In the genomic region with DNA sequence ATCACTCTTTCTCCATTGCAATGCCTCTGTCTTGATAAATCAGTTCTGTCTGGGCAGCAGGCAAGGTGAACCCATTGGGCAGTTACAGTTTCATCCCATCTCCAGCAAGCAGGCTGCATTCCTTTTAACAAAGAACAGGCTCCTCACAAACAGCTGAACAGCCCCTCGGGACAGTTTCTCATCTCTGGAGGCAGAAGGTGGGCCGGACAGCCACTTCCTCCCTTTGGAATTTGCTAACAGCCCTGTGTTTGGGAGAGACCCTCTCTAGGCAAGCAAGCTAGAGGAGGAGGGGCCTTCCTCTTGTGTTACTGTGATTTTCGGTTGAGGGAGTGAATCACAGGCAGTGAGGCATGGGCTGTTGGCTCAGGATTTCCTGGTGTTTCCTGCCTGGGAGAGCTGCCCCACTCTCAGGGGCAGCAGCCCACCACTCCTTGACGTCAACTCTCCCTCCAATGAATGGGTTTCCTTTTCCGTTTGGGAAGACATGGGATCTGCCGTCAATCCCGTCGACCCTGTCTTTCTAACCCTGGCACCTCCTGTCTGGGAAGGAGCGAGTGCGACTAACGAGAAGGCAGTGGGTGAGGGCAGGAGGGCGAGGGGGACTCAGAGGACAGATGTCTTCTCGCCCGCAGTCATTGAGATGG, we compare ENCODE assay signal across 9 cellular contexts. TPM values are rescaled to one million over a fixed set of nuclear protein-coding genes. Genes with fewer than 3 reads are reported as not detected.
DNase-seq lines count a peak whose midpoint lies in the region; ATAC-seq and TF ChIP-seq lines count a peak whose summit lies in the region.
"Had no signal": no experiment of that assay in that cellular context is flagged by ENCODE, and none has a peak within 500 bp of the region (broad histone marks: within the 10 kb centered on the region; RNA-seq: fewer than 3 reads in every experiment).

No MANE protein-coding gene starts in this region.

- peak overlapping the region; percentile 1; the same call in 1 of the 2 replicates for H3K9ac ChIP-seq in ES-I3 (ENCODE audit: low read depth, low read length)

- H3K4me3 Mint-ChIP-seq in stimulated activated naive CD8-positive, alpha-beta T cell treated with anti-CD3 and anti-CD28 coated beads, Interleukin-15, amount 100 ng/mL, for 72 hours, result no peak overlapping the region

- TF ChIP-seq CTCF in right atrium auricular region (IDR thresholded peaks at IDR 0.05), result no peak
- TF ChIP-seq CTCF in psoas muscle (IDR thresholded peaks at IDR 0.05), result no peak

- no peaks in the 10 kb centered on the region for H3K27me3 Mint-ChIP-seq in stimulated activated naive CD8-positive, alpha-beta T cell treated with anti-CD3 and anti-CD28 coated beads, Interleukin-15, amount 100 ng/mL, for 72 hours

- H3K27ac Mint-ChIP-seq in stimulated activated naive CD8-positive, alpha-beta T cell treated with anti-CD3 and anti-CD28 coated beads, Interleukin-15, amount 100 ng/mL, for 72 hours, result no peak overlapping the region

- H3K36me3 ChIP-seq in ES-I3 (ENCODE audit: insufficient read depth, low read length), result no peaks in the 10 kb centered on the region
- no peaks in the 10 kb centered on the region for H3K36me3 ChIP-seq in right atrium auricular region
- H3K36me3 ChIP-seq in psoas muscle (ENCODE audit: insufficient read depth in 1 of 2, low read depth in 1 of 2), result no peaks in the 10 kb centered on the region

- no peak for ATAC-seq in psoas muscle
- ATAC-seq in GM18867 (IDR thresholded peaks at IDR 0.05; ENCODE audit: unreplicated experiment), result no peak
- ATAC-seq in stimulated activated naive CD8-positive, alpha-beta T cell treated with anti-CD3 and anti-CD28 coated beads, Interleukin-15, amount 100 ng/mL, for 72 hours, result no peak
- no peak for ATAC-seq in HG02973 (IDR thresholded peaks at IDR 0.05; ENCODE audit: unreplicated experiment)

- no peak overlapping the region for H3K4me3 ChIP-seq in right atrium auricular region
- H3K4me3 ChIP-seq in psoas muscle, result no peak overlapping the region

- peaks cover 22% of the 10 kb centered on the region for H3K4me1 Mint-ChIP-seq in stimulated activated naive CD8-positive, alpha-beta T cell treated with anti-CD3 and anti-CD28 coated beads, Interleukin-15, amount 100 ng/mL, for 72 hours

- H3K27me3 ChIP-seq in right atrium auricular region, result no peaks in the 10 kb centered on the region
- no peaks in the 10 kb centered on the region for H3K27me3 ChIP-seq in psoas muscle (ENCODE audit: insufficient read depth in 3 of 3, low read length in 2 of 3)

- H3K27ac ChIP-seq in right atrium auricular region (peak overlapping the region; percentile 14 to 47), psoas muscle (peak overlapping the region; percentile 61)

- intact Hi-C loops in psoas muscle (cut with DNase I), result no loop called here

- H3K9me3 ChIP-seq in ES-I3 (ENCODE audit: control insufficient read depth, insufficient read depth, low read length), result no peaks in the 10 kb centered on the region
- no peaks in the 10 kb centered on the region for H3K9me3 ChIP-seq in right atrium auricular region
- H3K9me3 ChIP-seq in psoas muscle, result no peaks in the 10 kb centered on the region

- 56 to 62% (median 57%) methylated on average over 14 of the region's 14 CpGs for WGBS in psoas muscle, 3 donors

- no peaks in the 10 kb centered on the region for H3K9me3 Mint-ChIP-seq in stimulated activated naive CD8-positive, alpha-beta T cell treated with anti-CD3 and anti-CD28 coated beads, Interleukin-15, amount 100 ng/mL, for 72 hours

- DNase-seq in amniotic epithelial cell (ENCODE audit: low read depth) (peak; percentile 80), right atrium auricular region (ENCODE audit: low spot score) (no peak), psoas muscle (no peak), T1000 (lab: John Stamatoyannopoulos, UW) (no peak)
- DNase-seq in stimulated activated naive CD8-positive, alpha-beta T cell treated with anti-CD3 and anti-CD28 coated beads, Interleukin-15, amount 100 ng/mL, for 72 hours, result no peak
- DNase-seq: activated CD8-positive, alpha-beta memory T cell treated with anti-CD3 and anti-CD28 coated beads, Interleukin-2, amount 50 U/mL, for 4 hours had no signal

- peaks cover 40% of the 10 kb centered on the region for H3K4me1 ChIP-seq in ES-I3 (ENCODE audit: insufficient read depth, low read length)
- H3K4me1 ChIP-seq in right atrium auricular region, result peaks cover 0 to 37% of the 10 kb centered on the region in 2 donors
- H3K4me1 ChIP-seq in psoas muscle, result peaks cover 10% of the 10 kb centered on the region

RNA-seq across cellular contexts. Expression of gene PGS1, which starts 3.7 kb away (rescaled TPM):
- 10 to 100 TPM; 21.2 to 21.8 TPM for total RNA-seq in right atrium auricular region
- total RNA-seq in psoas muscle, result 10 to 100 TPM; 15.0 to 24.2 (median 20.3) TPM
- 10 to 100 TPM; 10.2 to 16.3 (median 15.5) TPM for polyA plus RNA-seq in psoas muscle

RNA-seq across cellular contexts. Expression of gene SOCS3, which starts 14.9 kb away (rescaled TPM):
- total RNA-seq in right atrium auricular region (10 to 100 TPM; 39.9 to 56.8 TPM), psoas muscle (10 to 100 TPM in 3 of 4 donors, 1 to 10 TPM in 1; 8.5 to 43.5 (median 23.6) TPM)
- polyA plus RNA-seq in psoas muscle, result 10 to 100 TPM in 1 of 3 donors, 1 to 10 TPM in 2; 5.3 to 24.4 (median 7.5) TPM
